ENCODE assay signal across 12 cellular contexts in the genomic region with DNA sequence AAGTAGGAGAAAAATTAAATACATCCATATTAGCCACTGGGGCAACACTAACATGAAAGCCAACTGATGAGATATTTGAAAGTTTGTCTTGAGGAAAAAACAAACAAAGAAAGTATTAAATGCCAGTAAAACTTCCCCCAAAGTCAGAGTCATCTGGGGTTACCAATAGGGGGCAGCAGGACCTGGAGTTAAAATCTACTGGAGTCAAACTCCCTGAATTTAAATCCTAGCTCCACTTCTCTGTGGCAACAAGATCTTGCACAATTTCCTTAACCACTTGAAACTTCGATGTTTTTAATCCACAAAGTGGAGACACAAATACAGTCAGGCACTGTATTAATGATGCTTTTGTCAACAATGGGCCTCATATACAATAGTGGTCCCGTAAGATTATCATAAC. TPM values are rescaled to one million over a fixed set of nuclear protein-coding genes. Genes with fewer than 3 reads are reported as not detected.
DNase-seq lines count a peak whose midpoint lies in the region; ATAC-seq and TF ChIP-seq lines count a peak whose summit lies in the region.
"Had no signal": no experiment of that assay in that cellular context is flagged by ENCODE, and none has a peak within 500 bp of the region (broad histone marks: within the 10 kb centered on the region; RNA-seq: fewer than 3 reads in every experiment).

No MANE protein-coding gene starts in this region.

- TF ChIP-seq CTCF in left ventricle myocardium inferior (IDR thresholded peaks at IDR 0.05; ENCODE audit: borderline replicate concordance) (peak; percentile 46), foreskin fibroblast (IDR thresholded peaks at IDR 0.05; ENCODE audit: low read depth, low read length) (peak; percentile 31), progenitor cell of endocrine pancreas (IDR thresholded peaks at IDR 0.05; ENCODE audit: unreplicated experiment) (no peak)

- H3K27ac Mint-ChIP-seq in progenitor cell of endocrine pancreas = no peak overlapping the region

- H3K27me3 ChIP-seq in left ventricle myocardium inferior (ENCODE audit: low read depth) = no peaks in the 10 kb centered on the region

- no peaks in the 10 kb centered on the region for H3K36me3 Mint-ChIP-seq in progenitor cell of endocrine pancreas (ENCODE audit: insufficient read depth)

- no peak overlapping the region for H3K4me3 ChIP-seq in left ventricle myocardium inferior
- H3K4me3 ChIP-seq in foreskin fibroblast (ENCODE audit: low read depth in 1 of 2, low read length in 2 of 2) = no peak overlapping the region

- no peak for ATAC-seq in Right ventricle myocardium superior (ENCODE audit: poor library complexity)

- no peaks in the 10 kb centered on the region for H3K4me1 ChIP-seq in left ventricle myocardium inferior

- no peaks in the 10 kb centered on the region for H3K27me3 Mint-ChIP-seq in progenitor cell of endocrine pancreas

- intact Hi-C loops in left ventricle myocardium inferior (cut with micrococcal nuclease) (no loop called here), Right ventricle myocardium superior (cut with DNase I) (no loop called here)

- H3K27ac ChIP-seq in left ventricle myocardium inferior (replicated peaks) = no peak overlapping the region
- H3K27ac ChIP-seq: epithelial cell of prostate had no signal

- H3K9me3 Mint-ChIP-seq in progenitor cell of endocrine pancreas (ENCODE audit: low read depth) = peaks cover 7% of the 10 kb centered on the region

- no peaks in the 10 kb centered on the region for H3K36me3 ChIP-seq in left ventricle myocardium inferior

- H3K4me1 Mint-ChIP-seq in progenitor cell of endocrine pancreas (ENCODE audit: low read depth) = peaks cover under 1% of the 10 kb centered on the region

- no peak for DNase-seq in left ventricle myocardium inferior
- no peak for DNase-seq in Right ventricle myocardium superior
- peak; percentile 23 for DNase-seq in SIG-M5 (lab: John Stamatoyannopoulos, UW)
- DNase-seq in foreskin fibroblast = peak; percentile 52 to 77
- DNase-seq in activated CD4-positive, CD25-positive, alpha-beta regulatory T cell treated with anti-CD3 and anti-CD28 coated beads, Interleukin-2, amount 50 U/mL, for 72 hours = no peak
- no peak for DNase-seq in NCI-H2107 treated with DMSO at 0.1 percent for 48 hours (lab: John Stamatoyannopoulos, UW; ENCODE audit: unreplicated experiment)
- DNase-seq in progenitor cell of endocrine pancreas (ENCODE audit: low spot score, unreplicated experiment) = no peak
- no peak for DNase-seq in hepatic stellate cell (ENCODE audit: low spot score)
- DNase-seq: COR-L47, NCI-H345, small intestine had no signal

- H3K4me3 Mint-ChIP-seq in progenitor cell of endocrine pancreas (ENCODE audit: low read depth) = no peak overlapping the region

- peaks cover 10% of the 10 kb centered on the region for H3K9me3 ChIP-seq in left ventricle myocardium inferior (replicated peaks)

RNA-seq across cellular contexts. Expression of a gene that starts 14.4 kb away (rescaled TPM):
- total RNA-seq in left ventricle myocardium inferior (not detected), Right ventricle myocardium superior (not detected), progenitor cell of endocrine pancreas (0.65 and 0.75 TPM in 2 replicates)

Comparison
In these comparisons a context has a peak if more than half of its experiments do, and no peak if none do; other contexts are left out.
1. DNase-seq: peak in SIG-M5 (single experiment) and foreskin fibroblast (2 of 2); none in left ventricle myocardium inferior (single experiment), Right ventricle myocardium superior (single experiment), activated CD4-positive, CD25-positive, alpha-beta regulatory T cell treated with anti-CD3 and anti-CD28 coated beads, Interleukin-2, amount 50 U/mL, for 72 hours (single experiment), NCI-H2107 treated with DMSO at 0.1 percent for 48 hours (single experiment), progenitor cell of endocrine pancreas (single experiment) and hepatic stellate cell (single experiment).